Comparison of ENCODE assay signal across 8 cellular contexts in genomic region chr6:56843476-56844349, GRCh38.
DNase-seq lines count a peak whose midpoint lies in the region; ATAC-seq lines count a peak whose summit lies in the region.

No MANE protein-coding gene starts in this region.

- H4K8ac ChIP-seq in mesendoderm (ENCODE audit: low read depth, low read length), result no peak overlapping the region

- peak overlapping the region; percentile 71 for H3K23ac ChIP-seq in mesendoderm (ENCODE audit: low read length)

- H3K4me2 ChIP-seq in BLaER1 treated with 17β-estradiol and CSF1 and Interleukin-3, amounts not matched to agents 10 nM and 100 nM, result peak overlapping the region; percentile 81 to 97 (median 86)
- H3K4me2 ChIP-seq in mesendoderm (ENCODE audit: low read length), result peak overlapping the region; percentile 97

- peaks cover 6% of the 10 kb centered on the region for H3K79me1 ChIP-seq in mesendoderm (ENCODE audit: low read length)

- no peak overlapping the region for H2BK15ac ChIP-seq in mesendoderm (replicated peaks; ENCODE audit: low read depth)

- DNase-seq in NCI-H524 (lab: John Stamatoyannopoulos, UW) (peak; percentile 71 to 88), mesendoderm (peak; percentile 96)
- DNase-seq in activated CD4-positive, alpha-beta T cell treated with anti-CD3 and anti-CD28 coated beads, Interleukin-2, amount 50 U/mL, for 48 hours, result peak; percentile 61
- peak; percentile 24 for DNase-seq in stimulated activated CD8-positive, alpha-beta memory T cell treated with anti-CD3 and anti-CD28 coated beads, Interleukin-4, amount 100 ng/mL, for 24 hours (ENCODE audit: low read depth)

- no peaks in the 10 kb centered on the region for H3K9me3 ChIP-seq in BLaER1 treated with 17β-estradiol and CSF1 and Interleukin-3, amounts not matched to agents 10 nM and 100 nM (replicated peaks in 1 of 11)
- H3K9me3 ChIP-seq in endocrine pancreas (ENCODE audit: control insufficient read depth, low read length), result no peaks in the 10 kb centered on the region

- H3K56ac ChIP-seq in mesendoderm (ENCODE audit: low read length), result peak overlapping the region; percentile 97

- H2BK5ac ChIP-seq in mesendoderm (ENCODE audit: low read length), result no peak overlapping the region

- H4K5ac ChIP-seq in mesendoderm (ENCODE audit: low read length), result no peak overlapping the region

- H3K4me1 ChIP-seq in BLaER1 treated with 17β-estradiol and CSF1 and Interleukin-3, amounts not matched to agents 10 nM and 100 nM, result peaks cover 18 to 47% (median 32%) of the 10 kb centered on the region in 10 experiments
- peaks cover 12% of the 10 kb centered on the region for H3K4me1 ChIP-seq in endocrine pancreas (ENCODE audit: control insufficient read depth, insufficient read depth, low read length)
- no peaks in the 10 kb centered on the region for H3K4me1 ChIP-seq in mesendoderm (ENCODE audit: control insufficient read depth, low read depth, low read length)

- peak overlapping the region; percentile 76 to 92 (median 86) for H3K4me3 ChIP-seq in BLaER1 treated with 17β-estradiol and CSF1 and Interleukin-3, amounts not matched to agents 10 nM and 100 nM
- no peak overlapping the region for H3K4me3 ChIP-seq in endocrine pancreas (ENCODE audit: control insufficient read depth, insufficient read depth, low read length)
- peak overlapping the region; percentile 84 for H3K4me3 ChIP-seq in mesendoderm (ENCODE audit: low read length)

- H2AK5ac ChIP-seq in mesendoderm (ENCODE audit: low read length), result no peak overlapping the region

- no peaks in the 10 kb centered on the region for H3K36me3 ChIP-seq in BLaER1 treated with 17β-estradiol and CSF1 and Interleukin-3, amounts not matched to agents 10 nM and 100 nM
- no peaks in the 10 kb centered on the region for H3K36me3 ChIP-seq in endocrine pancreas (ENCODE audit: control insufficient read depth, insufficient read depth, low read length)
- no peaks in the 10 kb centered on the region for H3K36me3 ChIP-seq in mesendoderm (ENCODE audit: control insufficient read depth, insufficient read depth, low read length)

- H3K79me2 ChIP-seq in mesendoderm (ENCODE audit: control insufficient read depth, insufficient read depth, low read length), result peaks cover 37% of the 10 kb centered on the region

- H3K9ac ChIP-seq in BLaER1 treated with 17β-estradiol and CSF1 and Interleukin-3, amounts not matched to agents 10 nM and 100 nM, result peak overlapping the region; percentile 88 to 95 (median 92)
- H3K9ac ChIP-seq in endocrine pancreas (ENCODE audit: control insufficient read depth, insufficient read depth, low read length), result peak overlapping the region; percentile 92
- peak overlapping the region; percentile 91 for H3K9ac ChIP-seq in mesendoderm (ENCODE audit: low read length)

- H3K27ac ChIP-seq in BLaER1 treated with 17β-estradiol and CSF1 and Interleukin-3, amounts not matched to agents 10 nM and 100 nM, result peak overlapping the region; percentile 82 to 97 (median 91)
- peak overlapping the region; percentile 97 for H3K27ac ChIP-seq in mesendoderm (ENCODE audit: low read depth, low read length)

- H4K20me1 ChIP-seq in BLaER1 treated with 17β-estradiol and CSF1 and Interleukin-3, amounts not matched to agents 10 nM and 100 nM, result peaks cover 0 to 17% (median 0%) of the 10 kb centered on the region in 11 experiments; a peak in 7 of 22 replicates

- ATAC-seq in GM19035 (IDR thresholded peaks at IDR 0.05; ENCODE audit: unreplicated experiment) (peak; percentile 78), HG03175 (IDR thresholded peaks at IDR 0.05; ENCODE audit: unreplicated experiment) (peak; percentile 77)

- peak overlapping the region; percentile 91 for H3K18ac ChIP-seq in mesendoderm (ENCODE audit: low read length)

- WGBS in mesendoderm (ENCODE audit: extremely low coverage, insufficient coverage, low lambda C conversion rate), result no CpG with 5 or more reads among the region's 87 CpGs

- H2BK120ac ChIP-seq in mesendoderm (ENCODE audit: low read depth, low read length), result peak overlapping the region; percentile 90

- peak overlapping the region; percentile 8 for H3K4ac ChIP-seq in mesendoderm (ENCODE audit: low read depth, low read length)

- H3K27me3 ChIP-seq in BLaER1 treated with 17β-estradiol and CSF1 and Interleukin-3, amounts not matched to agents 10 nM and 100 nM, result no peaks in the 10 kb centered on the region
- H3K27me3 ChIP-seq in endocrine pancreas (ENCODE audit: control insufficient read depth, insufficient read depth, low read length) (no peaks in the 10 kb centered on the region), mesendoderm (ENCODE audit: insufficient read depth, low read length, poor library complexity) (no peaks in the 10 kb centered on the region)

Comparison
In these comparisons a context has a peak if more than half of its experiments do, and no peak if none do; other contexts are left out.
1. DNase-seq: peak in every context shown above with its lines; median percentile 96 in mesendoderm; 80 in NCI-H524; 61 in activated CD4-positive, alpha-beta T cell treated with anti-CD3 and anti-CD28 coated beads, Interleukin-2, amount 50 U/mL, for 48 hours; 24 in stimulated activated CD8-positive, alpha-beta memory T cell treated with anti-CD3 and anti-CD28 coated beads, Interleukin-4, amount 100 ng/mL, for 24 hours.